In genomic region chr2:39666489-39667141, GRCh38 we compare ENCODE assay signal across 8 cellular contexts. TPM values are rescaled to one million over a fixed set of nuclear protein-coding genes. Genes with fewer than 3 reads are reported as not detected.
A peak's percentile ranks its signal among the peaks of the same experiment; 100 is the strongest.
DNase-seq lines count a peak whose midpoint lies in the region; ATAC-seq and TF ChIP-seq lines count a peak whose summit lies in the region.

No MANE protein-coding gene starts in this region.

- peak overlapping the region; percentile 63 for H3K4me3 Mint-ChIP-seq in activated CD4-positive, alpha-beta T cell treated with anti-CD3 and anti-CD28 coated beads, Interleukin-2, amount 10 ng/mL, durations not matched to agents 7 days and 5 days

- CTCF ChIA-PET in activated CD4-positive, alpha-beta T cell treated with anti-CD3 and anti-CD28 coated beads, Interleukin-2, amount 10 ng/mL, durations not matched to agents 7 days and 5 days (lab: Charles Lee) = no interaction called here

- ATAC-seq in HG03565 (IDR thresholded peaks at IDR 0.05; ENCODE audit: unreplicated experiment) (no peak), HG02642 (IDR thresholded peaks at IDR 0.05; ENCODE audit: poor library complexity, unreplicated experiment) (no peak)

- no peaks in the 10 kb centered on the region for H3K9me3 ChIP-seq in tibial artery

- H3K4me3 ChIP-seq in astrocyte of the spinal cord (ENCODE audit: low read depth, low read length) = peak overlapping the region; percentile 30
- H3K4me3 ChIP-seq in tibial artery = peak overlapping the region; percentile 56 to 82

- no peaks in the 10 kb centered on the region for H3K27me3 ChIP-seq in tibial artery

- peaks cover 11% of the 10 kb centered on the region for H3K4me1 Mint-ChIP-seq in activated CD4-positive, alpha-beta T cell treated with anti-CD3 and anti-CD28 coated beads, Interleukin-2, amount 10 ng/mL, durations not matched to agents 7 days and 5 days

- H3K9me3 Mint-ChIP-seq in activated CD4-positive, alpha-beta T cell treated with anti-CD3 and anti-CD28 coated beads, Interleukin-2, amount 10 ng/mL, durations not matched to agents 7 days and 5 days = no peaks in the 10 kb centered on the region

- in situ Hi-C loops in astrocyte of the spinal cord (cut with HindIII; ENCODE audit: low sequenced_read_pairs) = no loop called here

- H3K27me3 Mint-ChIP-seq in activated CD4-positive, alpha-beta T cell treated with anti-CD3 and anti-CD28 coated beads, Interleukin-2, amount 10 ng/mL, durations not matched to agents 7 days and 5 days = peaks cover 80% of the 10 kb centered on the region

- intact Hi-C loops in tibial artery (cut with DNase I; ENCODE audit: low total_unique reads) = no loop called here

- H3K27ac Mint-ChIP-seq in activated CD4-positive, alpha-beta T cell treated with anti-CD3 and anti-CD28 coated beads, Interleukin-2, amount 10 ng/mL, durations not matched to agents 7 days and 5 days = no peak overlapping the region

- POLR2A ChIA-PET in activated CD4-positive, alpha-beta T cell treated with anti-CD3 and anti-CD28 coated beads, Interleukin-2, amount 10 ng/mL, durations not matched to agents 7 days and 5 days (lab: Charles Lee) = no interaction called here

- TF ChIP-seq CTCF in astrocyte of the spinal cord (IDR thresholded peaks at IDR 0.05; ENCODE audit: low read depth, low read length) (no peak), tibial artery (IDR thresholded peaks at IDR 0.05) (no peak)

- H3K4me1 ChIP-seq in tibial artery = peaks cover 0 to 33% (median 16%) of the 10 kb centered on the region in 4 donors

- H3K36me3 ChIP-seq in tibial artery = no peaks in the 10 kb centered on the region

- no peak for DNase-seq in activated CD4-positive, alpha-beta T cell treated with anti-CD3 and anti-CD28 coated beads, Interleukin-2, amount 10 ng/mL, durations not matched to agents 7 days and 5 days
- no peak for DNase-seq in activated CD4-positive, alpha-beta T cell treated with anti-CD3 and anti-CD28 coated beads for 1 hour
- DNase-seq in astrocyte of the spinal cord (ENCODE audit: low read depth, low spot score) = no peak
- peak; percentile 8 for DNase-seq in kidney tubule cell (ENCODE audit: low spot score)
- no peak for DNase-seq in tibial artery
- DNase-seq in KG1 (lab: John Stamatoyannopoulos, UW) = no peak

- no peaks in the 10 kb centered on the region for H3K36me3 Mint-ChIP-seq in activated CD4-positive, alpha-beta T cell treated with anti-CD3 and anti-CD28 coated beads, Interleukin-2, amount 10 ng/mL, durations not matched to agents 7 days and 5 days (ENCODE audit: low read depth)

- H3K27ac ChIP-seq in tibial artery = peak overlapping the region; percentile 41 to 56

RNA-seq across cellular contexts. Expression of gene TMEM178A, which starts 0.9 kb away (rescaled TPM):
- total RNA-seq in activated CD4-positive, alpha-beta T cell treated with anti-CD3 and anti-CD28 coated beads, Interleukin-2, amount 10 ng/mL, durations not matched to agents 7 days and 5 days = under 1 TPM in 1 of 2 experiments, not detected in 1; 0.32 TPM
